25 cellular contexts compared by ENCODE assay signal in genomic region chr10:129730993-129731325, GRCh38.
"Had no signal": no experiment of that assay in that cellular context is flagged by ENCODE, and none has a peak within 500 bp of the region (broad histone marks: within the 10 kb centered on the region; RNA-seq: fewer than 3 reads in every experiment).

No MANE protein-coding gene starts in this region.

- H3K27ac Mint-ChIP-seq: activated naive CD4-positive, alpha-beta T cell treated with anti-CD3 and anti-CD28 coated beads for 36 hours; activated naive CD8-positive, alpha-beta T cell; activated T-helper 17 cell treated with anti-CD3 and anti-CD28 coated beads, Interleukin-2, amount 50 U/mL, for 72 hours; brain; T-helper 1 cell treated with Interleukin-12 subunit alpha and Interleukin-12 subunit beta and Interleukin-4 antibody, amounts not matched to agents 30 μg/mL and 1 μg/mL, for 36 hours had no signal

- H3K27me3 ChIP-seq: cardiac muscle cell, Peyer's patch, SJSA1 had no signal

- ATAC-seq: activated CD4-positive, CD25-positive, alpha-beta regulatory T cell treated with anti-CD3 and anti-CD28 coated beads, Interleukin-2, amount 50 U/mL, for 24 hours; activated T-helper 17 cell treated with anti-CD3 and anti-CD28 coated beads, Interleukin-2, amount 50 U/mL, for 72 hours; SK-N-SH treated with all-trans-retinoic acid at 6 μM for 48 hours had no signal

- H3K4me1 Mint-ChIP-seq: activated T-helper 17 cell treated with anti-CD3 and anti-CD28 coated beads, Interleukin-2, amount 50 U/mL, for 72 hours had no signal

- H3K27me3 Mint-ChIP-seq: activated naive CD8-positive, alpha-beta T cell; activated T-helper 17 cell treated with anti-CD3 and anti-CD28 coated beads, Interleukin-2, amount 50 U/mL, for 72 hours had no signal

- DNase-seq: activated CD4-positive, alpha-beta T cell treated with anti-CD3 and anti-CD28 coated beads for 48 hours; activated CD4-positive, alpha-beta T cell treated with anti-CD3 and anti-CD28 coated beads, Interleukin-2, amount 50 U/mL, for 48 hours; activated gamma-delta T cell; activated naive CD4-positive, alpha-beta T cell treated with anti-CD3 and anti-CD28 coated beads for 36 hours; activated T-cell treated with anti-CD3 and anti-CD28 coated beads, Interleukin-2, amount 50 U/mL, for 48 hours; amygdala; Kasumi-1; NCI-H1048; NCI-H146; NCI-H187 treated with DMSO at 0.1 percent for 48 hours; NCI-H2081 treated with DMSO at 0.1 percent for 48 hours; NCI-H446; NCI-H524; Right ventricle myocardium superior; SW 1271 had no signal

- H3K4me1 ChIP-seq: Peyer's patch, SJSA1 had no signal

- H3K27ac ChIP-seq: cardiac muscle cell, Peyer's patch, RWPE1, SJSA1 had no signal

- H3K4me3 Mint-ChIP-seq: activated naive CD4-positive, alpha-beta T cell treated with anti-CD3 and anti-CD28 coated beads for 36 hours; activated naive CD8-positive, alpha-beta T cell; activated T-helper 17 cell treated with anti-CD3 and anti-CD28 coated beads, Interleukin-2, amount 50 U/mL, for 72 hours; brain; T-helper 1 cell treated with Interleukin-12 subunit alpha and Interleukin-12 subunit beta and Interleukin-4 antibody, amounts not matched to agents 30 μg/mL and 1 μg/mL, for 36 hours had no signal
